ENCODE assay signal across 18 cellular contexts in genomic region chr15:48964898-48965297, GRCh38. TPM values are rescaled to one million over a fixed set of nuclear protein-coding genes. Genes with fewer than 3 reads are reported as not detected.
DNase-seq lines count a peak whose midpoint lies in the region; ATAC-seq and TF ChIP-seq lines count a peak whose summit lies in the region.
"Had no signal": no experiment of that assay in that cellular context is flagged by ENCODE, and none has a peak within 500 bp of the region (broad histone marks: within the 10 kb centered on the region; RNA-seq: fewer than 3 reads in every experiment).

No MANE protein-coding gene starts in this region.

- H3K4me1 ChIP-seq in IMR-90 (ENCODE audit: control insufficient read depth, insufficient read depth, low read length) (peaks cover 13% of the 10 kb centered on the region), neural progenitor cell (peaks cover 8% of the 10 kb centered on the region), vagina (peaks cover 22% of the 10 kb centered on the region)

- BruUV-seq in IMR-90 (replicated peaks; lab: Mats Ljungman, UMichigan), result no TSS peak

- TF ChIP-seq CTCF in IMR-90 (conservative IDR thresholded peaks at IDR 0.05; ENCODE audit: low read depth, low read length) (no peak), brain (conservative IDR thresholded peaks at IDR 0.05) (no peak), neural progenitor cell (IDR thresholded peaks at IDR 0.05) (no peak), vagina (IDR thresholded peaks at IDR 0.05) (no peak)

- intact Hi-C loops in IMR-90 (cut with micrococcal nuclease), result loop anchor here (10.0 kb wide), 1 partner anchor 250 kb away; no protein-coding TSS in a partner anchor
- intact Hi-C loops in vagina (cut with DNase I), result no loop called here

- TF ChIP-seq RAD21 in IMR-90 (IDR thresholded peaks at IDR 0.05; ENCODE audit: low read length), result no peak

- no peak overlapping the region for H3K27ac Mint-ChIP-seq in activated T-cell treated with anti-CD3 and anti-CD28 coated beads, Interleukin-2, amount 50 U/mL, for 24 hours
- peak overlapping the region; percentile 9 to 93 (median 30) for H3K27ac Mint-ChIP-seq in brain
- H3K27ac Mint-ChIP-seq in neural progenitor cell, result no peak overlapping the region

- H3K36me3 ChIP-seq in IMR-90 (ENCODE audit: control insufficient read depth, insufficient read depth, low read length) (no peaks in the 10 kb centered on the region), neural progenitor cell (no peaks in the 10 kb centered on the region), vagina (no peaks in the 10 kb centered on the region)
- H3K36me3 ChIP-seq: SJCRH30 had no signal

- peak overlapping the region; percentile 50; the same call in 1 of the 3 replicates for H2BK15ac ChIP-seq in IMR-90 (ENCODE audit: low read depth, low read length)

- no peaks in the 10 kb centered on the region for H3F3A ChIP-seq in neural progenitor cell (ENCODE audit: low read depth)

- peak overlapping the region in 1 of 2 experiments; percentile 19; a peak in 1 of 4 replicates for H4K8ac ChIP-seq in IMR-90 (ENCODE audit: low read depth in 2 of 2, low read length in 2 of 2)

- no peaks in the 10 kb centered on the region for H3K27me3 ChIP-seq in IMR-90 (ENCODE audit: control insufficient read depth, insufficient read depth, low read length)
- H3K27me3 ChIP-seq in neural progenitor cell, result peaks cover 53% of the 10 kb centered on the region
- no peaks in the 10 kb centered on the region for H3K27me3 ChIP-seq in vagina
- H3K27me3 ChIP-seq: SJCRH30 had no signal

- H3K9me1 ChIP-seq in IMR-90 (ENCODE audit: insufficient read depth, low read length), result peaks cover 22% of the 10 kb centered on the region

- peak overlapping the region; percentile 11 for H2AK5ac ChIP-seq in IMR-90 (ENCODE audit: low read depth, low read length)

- H3K4ac ChIP-seq in IMR-90 (ENCODE audit: low read depth, low read length), result peak overlapping the region; percentile 49; the same call in 1 of the 2 replicates

- H4K5ac ChIP-seq in IMR-90 (ENCODE audit: low read depth, low read length), result no peak overlapping the region

- no peak overlapping the region for H2AFZ ChIP-seq in IMR-90 (replicated peaks; ENCODE audit: low read length, poor library complexity)
- no peak overlapping the region for H2AFZ ChIP-seq in neural progenitor cell (replicated peaks)

- peaks cover 43% of the 10 kb centered on the region for H3K27me3 Mint-ChIP-seq in activated T-cell treated with anti-CD3 and anti-CD28 coated beads, Interleukin-2, amount 50 U/mL, for 4 hours (ENCODE audit: low read depth)
- H3K27me3 Mint-ChIP-seq in activated T-cell treated with anti-CD3 and anti-CD28 coated beads, Interleukin-2, amount 50 U/mL, for 24 hours, result peaks cover 68% of the 10 kb centered on the region
- H3K27me3 Mint-ChIP-seq in brain (peaks cover 10% of the 10 kb centered on the region), neural progenitor cell (ENCODE audit: insufficient read depth, low read depth) (peaks cover 10% of the 10 kb centered on the region)

- H3K4me3 ChIP-seq in IMR-90 (ENCODE audit: insufficient read depth, low read depth, low read length) (no peak overlapping the region), neural progenitor cell (no peak overlapping the region), vagina (no peak overlapping the region)

- H3K9ac ChIP-seq in IMR-90 (ENCODE audit: low read depth, low read length) (no peak overlapping the region), neural progenitor cell (no peak overlapping the region)

- ATAC-seq in activated T-cell treated with anti-CD3 and anti-CD28 coated beads, Interleukin-2, amount 50 U/mL, for 4 hours, result no peak
- ATAC-seq in IMR-90 (ENCODE audit: low read depth), result no peak
- ATAC-seq in HG03469 (IDR thresholded peaks at IDR 0.05; ENCODE audit: unreplicated experiment), result no peak
- ATAC-seq: activated CD4-positive, CD25-positive, alpha-beta regulatory T cell treated with anti-CD3 and anti-CD28 coated beads, Interleukin-2, amount 50 U/mL, for 24 hours had no signal

- peak overlapping the region; percentile 53; the same call in 1 of the 2 replicates for H2BK20ac ChIP-seq in IMR-90 (ENCODE audit: low read depth, low read length)

- H3K36me3 Mint-ChIP-seq in activated T-cell treated with anti-CD3 and anti-CD28 coated beads, Interleukin-2, amount 50 U/mL, for 4 hours (ENCODE audit: insufficient read depth), result peaks cover 2% of the 10 kb centered on the region
- no peaks in the 10 kb centered on the region for H3K36me3 Mint-ChIP-seq in activated T-cell treated with anti-CD3 and anti-CD28 coated beads, Interleukin-2, amount 50 U/mL, for 24 hours (ENCODE audit: low read depth)
- H3K36me3 Mint-ChIP-seq in brain, result no peaks in the 10 kb centered on the region
- no peaks in the 10 kb centered on the region for H3K36me3 Mint-ChIP-seq in neural progenitor cell
- H3K36me3 Mint-ChIP-seq: CD4-positive, CD25-positive, alpha-beta regulatory T cell had no signal

- peak overlapping the region; percentile 17 for H3K4me3 Mint-ChIP-seq in activated T-cell treated with anti-CD3 and anti-CD28 coated beads, Interleukin-2, amount 50 U/mL, for 4 hours
- H3K4me3 Mint-ChIP-seq in activated T-cell treated with anti-CD3 and anti-CD28 coated beads, Interleukin-2, amount 50 U/mL, for 24 hours, result no peak overlapping the region
- H3K4me3 Mint-ChIP-seq in brain, result peak overlapping the region; percentile 21 to 90 (median 74)
- peak overlapping the region; percentile 46 for H3K4me3 Mint-ChIP-seq in neural progenitor cell

- H3K4me1 Mint-ChIP-seq in activated T-cell treated with anti-CD3 and anti-CD28 coated beads, Interleukin-2, amount 50 U/mL, for 4 hours (ENCODE audit: low read depth), result peaks cover 32% of the 10 kb centered on the region
- peaks cover 43% of the 10 kb centered on the region for H3K4me1 Mint-ChIP-seq in activated T-cell treated with anti-CD3 and anti-CD28 coated beads, Interleukin-2, amount 50 U/mL, for 24 hours (ENCODE audit: low read depth)
- H3K4me1 Mint-ChIP-seq in brain (peaks cover 40% of the 10 kb centered on the region), neural progenitor cell (peaks cover 7% of the 10 kb centered on the region)

- no peak overlapping the region; the same call in 1 of the 2 replicates for H3K18ac ChIP-seq in IMR-90 (ENCODE audit: low read depth, low read length)

- H3K4me2 ChIP-seq in IMR-90 (ENCODE audit: low read depth, low read length) (no peak overlapping the region), neural progenitor cell (no peak overlapping the region)

- peaks cover 6 to 30% of the 10 kb centered on the region in 2 experiments; a peak in 2 of 4 replicates for H3K79me1 ChIP-seq in IMR-90 (ENCODE audit: low read depth in 1 of 2, low read length in 2 of 2)

- POLR2A ChIA-PET in IMR-90 (lab: Charles Lee; ENCODE audit: unreplicated experiment), result interaction anchor here (0.6 kb wide), 1 partner anchor 410 kb away, joined by 3 read pairs; no protein-coding TSS in a partner anchor

- CTCF ChIA-PET in IMR-90 (lab: Yijun Ruan, JAX), result interaction anchor here (1.0 to 5.4 kb wide), 5 partner anchors 11 to 104 kb away, joined by 4 to 36 read pairs (median 5); no protein-coding TSS in a partner anchor

- no peak for DNase-seq in activated T-cell treated with anti-CD3 and anti-CD28 coated beads, Interleukin-2, amount 50 U/mL, for 4 hours
- no peak for DNase-seq in activated T-cell treated with anti-CD3 and anti-CD28 coated beads, Interleukin-2, amount 50 U/mL, for 24 hours
- DNase-seq in IMR-90 (no peak), neural progenitor cell (ENCODE audit: low spot score) (no peak), vagina (ENCODE audit: extremely low spot score in 2 of 2) (no peak), NCI-H2227 (lab: John Stamatoyannopoulos, UW; ENCODE audit: unreplicated experiment) (no peak)
- DNase-seq: ACHN, erythroblast, kidney glomerular epithelial cell, NCI-H1417 treated with DMSO at 0.1 percent for 48 hours, NCI-H774, nucleus accumbens, PC-3, SJCRH30 had no signal

- H4K20me1 ChIP-seq in IMR-90 (ENCODE audit: insufficient read depth, low read length), result no peaks in the 10 kb centered on the region
- no peaks in the 10 kb centered on the region for H4K20me1 ChIP-seq in neural progenitor cell (ENCODE audit: low read depth)

- peak overlapping the region; percentile 34 for H4K91ac ChIP-seq in IMR-90 (ENCODE audit: insufficient read depth, low read depth, low read length)

- WGBS in IMR-90 (ENCODE audit: extremely low coverage in 2 of 2, insufficient read length in 1 of 2), 2 experiments, result no CpG with 5 or more reads among the region's 2 CpGs

- H3K9me3 Mint-ChIP-seq in activated T-cell treated with anti-CD3 and anti-CD28 coated beads, Interleukin-2, amount 50 U/mL, for 4 hours, result no peaks in the 10 kb centered on the region
- no peaks in the 10 kb centered on the region for H3K9me3 Mint-ChIP-seq in activated T-cell treated with anti-CD3 and anti-CD28 coated beads, Interleukin-2, amount 50 U/mL, for 24 hours
- H3K9me3 Mint-ChIP-seq in brain, result peaks cover 0 to 8% (median 0%) of the 10 kb centered on the region in 5 experiments
- no peaks in the 10 kb centered on the region for H3K9me3 Mint-ChIP-seq in neural progenitor cell

- no peaks in the 10 kb centered on the region for H3K9me3 ChIP-seq in IMR-90 (ENCODE audit: control insufficient read depth, insufficient read depth, low read length)
- H3K9me3 ChIP-seq in neural progenitor cell (ENCODE audit: low read depth), result no peaks in the 10 kb centered on the region
- H3K9me3 ChIP-seq in vagina, result no peaks in the 10 kb centered on the region
- H3K9me3 ChIP-seq: SJCRH30 had no signal

- H3K27ac ChIP-seq in IMR-90 (ENCODE audit: insufficient read depth, low read length), result no peak overlapping the region
- H3K27ac ChIP-seq in neural progenitor cell, result no peak overlapping the region
- H3K27ac ChIP-seq in vagina, result no peak overlapping the region

- dilution Hi-C loops in IMR-90 (cut with HindIII; ENCODE audit: low sequenced_read_pairs, unreplicated experiment), result no loop called here

- H3K23ac ChIP-seq in IMR-90 (ENCODE audit: low read depth, low read length), result no peak overlapping the region

- H3K56ac ChIP-seq in IMR-90 (ENCODE audit: extremely low read depth, insufficient read depth, low read length), result no peak overlapping the region

- no peaks in the 10 kb centered on the region for H3K79me2 ChIP-seq in neural progenitor cell (ENCODE audit: low read depth)

- TF ChIP-seq POLR2A in IMR-90 (IDR thresholded peaks at IDR 0.05; ENCODE audit: low read depth, low read length) (no peak), vagina (IDR thresholded peaks at IDR 0.05) (no peak)

- no peak overlapping the region for H3K14ac ChIP-seq in IMR-90 (replicated peaks; ENCODE audit: low read depth, low read length)

- no peak overlapping the region for H2AK9ac ChIP-seq in IMR-90 (replicated peaks; ENCODE audit: low read depth, low read length, poor library complexity)

- H2BK120ac ChIP-seq in IMR-90 (ENCODE audit: low read depth, low read length), result peak overlapping the region; percentile 37

- in situ Hi-C loops in IMR-90 (cut with MboI; ENCODE audit: low sequenced_read_pairs), result loop anchor here (5.0 to 25.0 kb wide), 2 partner anchors 88 to 603 kb away; partner anchors contain the start of gene EID1

- no peak overlapping the region for H2BK5ac ChIP-seq in IMR-90 (ENCODE audit: low read depth, low read length, poor library complexity, severe bottlenecking)

RNA-seq across cellular contexts. Expression of gene SHC4, which starts 1.2 kb away (rescaled TPM):
- 1 to 10 TPM; 1.7 to 2.3 (median 2.2) TPM for total RNA-seq in activated T-cell treated with anti-CD3 and anti-CD28 coated beads, Interleukin-2, amount 50 U/mL, for 4 hours
- 2.5 and 2.7 TPM in 2 replicates for total RNA-seq in IMR-90 (2012; rRNA removed)
- 0.91 and 0.95 TPM in 2 replicates for polyA plus RNA-seq in IMR-90 (2012; rRNA removed)
- polyA plus RNA-seq in IMR-90 (2012; cell fraction: cytosol; rRNA removed), result 0.34 and 0.49 TPM in 2 replicates
- 0.65 and 2.8 TPM in 2 replicates for polyA plus RNA-seq in IMR-90 (2012; cell fraction: nucleus; rRNA removed; ENCODE audit: low replicate concordance)
- 0.78 TPM for polyA plus RNA-seq in brain (ENCODE audit: insufficient read depth, low read depth, low replicate concordance)
- total RNA-seq in neural progenitor cell (ENCODE audit: low replicate concordance), result 1.9 and 2.2 TPM in 2 replicates
- 0.25 TPM for total RNA-seq in vagina
- total RNA-seq: CD4-positive, CD25-positive, alpha-beta regulatory T cell had no signal
- polyA plus RNA-seq: CD4-positive, CD25-positive, alpha-beta regulatory T cell had no signal

Comparison
In these comparisons a context has a peak if more than half of its experiments do, and no peak if none do; other contexts are left out.
1. H3K27ac Mint-ChIP-seq: peak in brain (5 of 5); none in activated T-cell treated with anti-CD3 and anti-CD28 coated beads, Interleukin-2, amount 50 U/mL, for 24 hours (single experiment) and neural progenitor cell (single experiment).